In the genomic region with DNA sequence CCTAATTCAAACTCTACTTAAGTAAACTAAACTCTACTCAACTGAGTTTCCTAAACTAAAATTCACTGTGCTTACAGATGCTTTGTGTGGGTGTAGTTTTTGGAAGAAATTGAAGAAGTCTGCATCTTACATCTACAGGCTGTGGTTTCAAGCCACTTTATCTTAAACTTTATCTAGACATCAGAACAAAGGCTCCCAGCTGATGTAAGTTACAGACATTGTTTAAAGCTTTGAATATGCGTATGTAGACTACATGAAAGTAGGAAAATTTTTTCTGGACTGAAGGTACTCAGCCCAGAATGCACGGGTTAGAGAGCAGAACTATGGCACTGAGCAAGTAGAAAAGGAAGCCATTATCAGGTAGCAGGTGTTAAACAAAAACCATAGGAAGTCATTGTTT, we compare ENCODE assay signal across 1 cellular context.
TF ChIP-seq lines count a peak whose summit lies in the region.

No MANE protein-coding gene starts in this region.

TF ChIP-seq in K562, 482 proteins besides CTCF, POLR2A, EP300 and RAD21 (continued from another document):
- TF ChIP-seq, protein P1, sequence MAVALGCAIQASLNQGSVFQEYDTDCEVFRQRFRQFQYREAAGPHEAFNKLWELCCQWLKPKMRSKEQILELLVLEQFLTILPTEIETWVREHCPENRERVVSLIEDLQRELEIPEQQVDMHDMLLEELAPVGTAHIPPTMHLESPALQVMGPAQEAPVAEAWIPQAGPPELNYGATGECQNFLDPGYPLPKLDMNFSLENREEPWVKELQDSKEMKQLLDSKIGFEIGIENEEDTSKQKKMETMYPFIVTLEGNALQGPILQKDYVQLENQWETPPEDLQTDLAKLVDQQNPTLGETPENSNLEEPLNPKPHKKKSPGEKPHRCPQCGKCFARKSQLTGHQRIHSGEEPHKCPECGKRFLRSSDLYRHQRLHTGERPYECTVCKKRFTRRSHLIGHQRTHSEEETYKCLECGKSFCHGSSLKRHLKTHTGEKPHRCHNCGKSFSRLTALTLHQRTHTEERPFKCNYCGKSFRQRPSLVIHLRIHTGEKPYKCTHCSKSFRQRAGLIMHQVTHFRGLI (CRISPR knock-in tag; IDR thresholded peaks at IDR 0.05): no peak
